8 cellular contexts compared by ENCODE assay signal in the genomic region with DNA sequence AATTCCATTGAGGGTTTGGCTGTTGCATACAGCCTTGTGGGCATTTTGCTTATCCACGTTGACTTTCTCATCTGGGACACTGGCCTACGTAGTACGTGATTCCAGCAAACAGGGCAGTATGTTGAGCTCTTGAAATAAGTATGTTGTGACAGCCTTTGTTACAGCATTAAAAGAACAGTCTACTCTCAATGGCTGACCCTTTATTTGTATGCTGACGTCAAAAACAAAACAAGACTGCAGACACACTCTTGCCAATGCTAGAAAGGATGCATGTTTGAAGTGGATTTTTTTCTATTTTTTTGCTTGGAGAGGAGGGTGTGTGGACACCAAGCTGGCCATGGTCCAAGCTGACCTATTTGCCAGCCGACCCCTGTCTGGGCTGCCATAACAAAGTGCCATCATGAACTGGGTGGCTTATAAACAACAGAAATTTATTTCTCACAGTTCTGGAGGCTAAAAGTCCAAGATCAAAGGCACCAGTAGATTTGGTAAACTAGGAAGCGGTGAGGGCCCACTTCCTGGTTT. TPM values are rescaled to one million over a fixed set of nuclear protein-coding genes. Genes with fewer than 3 reads are reported as not detected.
DNase-seq lines count a peak whose midpoint lies in the region; ATAC-seq and TF ChIP-seq lines count a peak whose summit lies in the region.

No MANE protein-coding gene starts in this region.

- H3K4me3 ChIP-seq in suprapubic skin, result peak overlapping the region; percentile 83

- no peaks in the 10 kb centered on the region for H3K9me3 Mint-ChIP-seq in activated T-cell treated with anti-CD3 and anti-CD28 coated beads, Interleukin-2, amount 50 U/mL, for 24 hours
- H3K9me3 Mint-ChIP-seq in activated T-helper 2 cell treated with anti-CD3 and anti-CD28 coated beads, Interferon-gamma antibody, Interleukin-2, Interleukin-4, amounts not matched to agents 10 μg/mL and 5 μg/mL and 100 μg/mL, durations not matched to agents 14 hours and 24 hours and 36 hours, result no peaks in the 10 kb centered on the region
- peaks cover 0 to 2% (median 0%) of the 10 kb centered on the region in 6 donors for H3K9me3 Mint-ChIP-seq in immature natural killer cell

- peaks cover 3% of the 10 kb centered on the region for H3K27me3 Mint-ChIP-seq in activated T-cell treated with anti-CD3 and anti-CD28 coated beads, Interleukin-2, amount 50 U/mL, for 24 hours
- H3K27me3 Mint-ChIP-seq in activated T-helper 2 cell treated with anti-CD3 and anti-CD28 coated beads, Interferon-gamma antibody, Interleukin-2, Interleukin-4, amounts not matched to agents 10 μg/mL and 5 μg/mL and 100 μg/mL, durations not matched to agents 14 hours and 24 hours and 36 hours (ENCODE audit: low read depth), result peaks cover 9% of the 10 kb centered on the region
- peaks cover 7 to 13% (median 7%) of the 10 kb centered on the region in 3 donors for H3K27me3 Mint-ChIP-seq in immature natural killer cell (ENCODE audit: low read depth in 3 of 3)

- DNase-seq in activated T-cell treated with anti-CD3 and anti-CD28 coated beads, Interleukin-2, amount 50 U/mL, for 24 hours, result no peak
- no peak for DNase-seq in activated T-cell treated with anti-CD3 and anti-CD28 coated beads, Interleukin-2, amount 50 U/mL, for 1 hour
- no peak for DNase-seq in activated T-helper 2 cell treated with anti-CD3 and anti-CD28 coated beads, Interferon-gamma antibody, Interleukin-2, Interleukin-4, amounts not matched to agents 10 μg/mL and 5 μg/mL and 100 μg/mL, durations not matched to agents 14 hours and 24 hours and 36 hours (ENCODE audit: low spot score)
- no peak for DNase-seq in immature natural killer cell
- no peak for DNase-seq in suprapubic skin (ENCODE audit: low spot score in 2 of 2)
- no peak for DNase-seq in stimulated activated naive CD4-positive, alpha-beta T cell treated with Interleukin-2 at 50 U/mL for 16 hours (lab: John Stamatoyannopoulos, UW)
- DNase-seq in hippocampal formation (lab: John Stamatoyannopoulos, UW), result no peak

- peaks cover 14% of the 10 kb centered on the region for H3K4me1 ChIP-seq in suprapubic skin

- intact Hi-C loops in activated T-helper 2 cell treated with anti-CD3 and anti-CD28 coated beads, Interferon-gamma antibody, Interleukin-2, Interleukin-4, amounts not matched to agents 10 μg/mL and 5 μg/mL and 100 μg/mL, durations not matched to agents 14 hours and 24 hours and 36 hours (cut with micrococcal nuclease), result loop anchor here (1.0 kb wide), 2 partner anchors 11 to 26 kb away; a partner anchor contains a TSS

- H3K9me3 ChIP-seq in suprapubic skin, result no peaks in the 10 kb centered on the region

- peaks cover 25% of the 10 kb centered on the region for H3K36me3 Mint-ChIP-seq in activated T-cell treated with anti-CD3 and anti-CD28 coated beads, Interleukin-2, amount 50 U/mL, for 24 hours (ENCODE audit: low read depth)
- peaks cover 26% of the 10 kb centered on the region for H3K36me3 Mint-ChIP-seq in activated T-helper 2 cell treated with anti-CD3 and anti-CD28 coated beads, Interferon-gamma antibody, Interleukin-2, Interleukin-4, amounts not matched to agents 10 μg/mL and 5 μg/mL and 100 μg/mL, durations not matched to agents 14 hours and 24 hours and 36 hours (ENCODE audit: low read depth)
- peaks cover 6 to 24% (median 14%) of the 10 kb centered on the region in 3 donors for H3K36me3 Mint-ChIP-seq in immature natural killer cell

- H3K36me3 ChIP-seq in suprapubic skin, result peaks cover 22% of the 10 kb centered on the region

- TF ChIP-seq EP300 in suprapubic skin (IDR thresholded peaks at IDR 0.05), result no peak

- WGBS in suprapubic skin, result 75% methylated on average over 6 of the region's 6 CpGs

- peak overlapping the region; percentile 82 for H3K4me3 Mint-ChIP-seq in activated T-cell treated with anti-CD3 and anti-CD28 coated beads, Interleukin-2, amount 50 U/mL, for 24 hours
- H3K4me3 Mint-ChIP-seq in activated T-helper 2 cell treated with anti-CD3 and anti-CD28 coated beads, Interferon-gamma antibody, Interleukin-2, Interleukin-4, amounts not matched to agents 10 μg/mL and 5 μg/mL and 100 μg/mL, durations not matched to agents 14 hours and 24 hours and 36 hours (ENCODE audit: low read depth), result peak overlapping the region; percentile 74
- peak overlapping the region; percentile 84 to 89 (median 85) for H3K4me3 Mint-ChIP-seq in immature natural killer cell

- H3K4me1 Mint-ChIP-seq in activated T-cell treated with anti-CD3 and anti-CD28 coated beads, Interleukin-2, amount 50 U/mL, for 24 hours (ENCODE audit: low read depth), result peaks cover 48% of the 10 kb centered on the region
- H3K4me1 Mint-ChIP-seq in activated T-helper 2 cell treated with anti-CD3 and anti-CD28 coated beads, Interferon-gamma antibody, Interleukin-2, Interleukin-4, amounts not matched to agents 10 μg/mL and 5 μg/mL and 100 μg/mL, durations not matched to agents 14 hours and 24 hours and 36 hours (ENCODE audit: low read depth), result peaks cover 39% of the 10 kb centered on the region
- peaks cover 24 to 29% of the 10 kb centered on the region in 2 donors for H3K4me1 Mint-ChIP-seq in immature natural killer cell

- H3K27me3 ChIP-seq in suprapubic skin, result no peaks in the 10 kb centered on the region

- no peak for TF ChIP-seq CTCF in suprapubic skin (IDR thresholded peaks at IDR 0.05)

- H3K27ac Mint-ChIP-seq in activated T-cell treated with anti-CD3 and anti-CD28 coated beads, Interleukin-2, amount 50 U/mL, for 24 hours, result peak overlapping the region; percentile 68
- H3K27ac Mint-ChIP-seq in activated T-helper 2 cell treated with anti-CD3 and anti-CD28 coated beads, Interferon-gamma antibody, Interleukin-2, Interleukin-4, amounts not matched to agents 10 μg/mL and 5 μg/mL and 100 μg/mL, durations not matched to agents 14 hours and 24 hours and 36 hours, result peak overlapping the region; percentile 73
- H3K27ac Mint-ChIP-seq in immature natural killer cell, result peak overlapping the region; percentile 80 to 93 (median 84)

- no peak for TF ChIP-seq POLR2A in suprapubic skin (IDR thresholded peaks at IDR 0.05)

- no peak overlapping the region for H3K27ac ChIP-seq in suprapubic skin

- no peak for ATAC-seq in GM21723 (IDR thresholded peaks at IDR 0.05; ENCODE audit: unreplicated experiment)

RNA-seq across cellular contexts. Expression of a gene that starts 10.8 kb away (rescaled TPM):
- 78.7 and 83.7 TPM in 2 replicates for total RNA-seq in activated T-helper 2 cell treated with anti-CD3 and anti-CD28 coated beads, Interferon-gamma antibody, Interleukin-2, Interleukin-4, amounts not matched to agents 10 μg/mL and 5 μg/mL and 100 μg/mL, durations not matched to agents 14 hours and 24 hours and 36 hours
- 10 to 100 TPM; 42.8 to 86.0 (median 44.9) TPM for polyA plus RNA-seq in immature natural killer cell
- total RNA-seq in suprapubic skin, result 10 to 100 TPM; 45.6 to 72.5 (median 57.9) TPM

RNA-seq across cellular contexts. Expression of a gene that starts 26.7 kb away (rescaled TPM):
- 30.0 and 33.1 TPM in 2 replicates for total RNA-seq in activated T-helper 2 cell treated with anti-CD3 and anti-CD28 coated beads, Interferon-gamma antibody, Interleukin-2, Interleukin-4, amounts not matched to agents 10 μg/mL and 5 μg/mL and 100 μg/mL, durations not matched to agents 14 hours and 24 hours and 36 hours
- 10 to 100 TPM in 2 of 3 donors, 1 to 10 TPM in 1; 7.5 to 16.7 (median 14.7) TPM for polyA plus RNA-seq in immature natural killer cell
- total RNA-seq in suprapubic skin, result 10 to 100 TPM; 34.4 to 86.7 (median 44.2) TPM
